In genomic region chr19:21851596-21852345, GRCh38 we compare ENCODE assay signal across 1 cellular context.
TF ChIP-seq lines count a peak whose summit lies in the region.

No MANE protein-coding gene starts in this region.

TF ChIP-seq in HepG2, 621 proteins besides CTCF, POLR2A, EP300 and RAD21 (continued from another document and continues in another):
- TF ChIP-seq, protein P1, sequence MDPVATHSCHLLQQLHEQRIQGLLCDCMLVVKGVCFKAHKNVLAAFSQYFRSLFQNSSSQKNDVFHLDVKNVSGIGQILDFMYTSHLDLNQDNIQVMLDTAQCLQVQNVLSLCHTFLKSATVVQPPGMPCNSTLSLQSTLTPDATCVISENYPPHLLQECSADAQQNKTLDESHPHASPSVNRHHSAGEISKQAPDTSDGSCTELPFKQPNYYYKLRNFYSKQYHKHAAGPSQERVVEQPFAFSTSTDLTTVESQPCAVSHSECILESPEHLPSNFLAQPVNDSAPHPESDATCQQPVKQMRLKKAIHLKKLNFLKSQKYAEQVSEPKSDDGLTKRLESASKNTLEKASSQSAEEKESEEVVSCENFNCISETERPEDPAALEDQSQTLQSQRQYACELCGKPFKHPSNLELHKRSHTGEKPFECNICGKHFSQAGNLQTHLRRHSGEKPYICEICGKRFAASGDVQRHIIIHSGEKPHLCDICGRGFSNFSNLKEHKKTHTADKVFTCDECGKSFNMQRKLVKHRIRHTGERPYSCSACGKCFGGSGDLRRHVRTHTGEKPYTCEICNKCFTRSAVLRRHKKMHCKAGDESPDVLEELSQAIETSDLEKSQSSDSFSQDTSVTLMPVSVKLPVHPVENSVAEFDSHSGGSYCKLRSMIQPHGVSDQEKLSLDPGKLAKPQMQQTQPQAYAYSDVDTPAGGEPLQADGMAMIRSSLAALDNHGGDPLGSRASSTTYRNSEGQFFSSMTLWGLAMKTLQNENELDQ (CRISPR knock-in tag; IDR thresholded peaks at IDR 0.05; ENCODE audit: borderline replicate concordance) = no peak
- no peak for TF ChIP-seq IRX3 (CRISPR knock-in tag; IDR thresholded peaks at IDR 0.05; ENCODE audit: borderline replicate concordance, low read depth)
- no peak for TF ChIP-seq ZNF460 (CRISPR knock-in tag; IDR thresholded peaks at IDR 0.05; ENCODE audit: borderline replicate concordance)
- no peak for TF ChIP-seq RCOR2 (CRISPR knock-in tag; IDR thresholded peaks at IDR 0.05)
- TF ChIP-seq NR2F6 (IDR thresholded peaks at IDR 0.05) = no peak
- no peak for TF ChIP-seq NR2F6 (CRISPR knock-in tag; IDR thresholded peaks at IDR 0.05)
- no peak for TF ChIP-seq NPAS2 (CRISPR knock-in tag; IDR thresholded peaks at IDR 0.05; ENCODE audit: borderline replicate concordance)
- TF ChIP-seq, protein P2, sequence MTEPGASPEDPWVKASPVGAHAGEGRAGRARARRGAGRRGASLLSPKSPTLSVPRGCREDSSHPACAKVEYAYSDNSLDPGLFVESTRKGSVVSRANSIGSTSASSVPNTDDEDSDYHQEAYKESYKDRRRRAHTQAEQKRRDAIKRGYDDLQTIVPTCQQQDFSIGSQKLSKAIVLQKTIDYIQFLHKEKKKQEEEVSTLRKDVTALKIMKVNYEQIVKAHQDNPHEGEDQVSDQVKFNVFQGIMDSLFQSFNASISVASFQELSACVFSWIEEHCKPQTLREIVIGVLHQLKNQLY (CRISPR knock-in tag; IDR thresholded peaks at IDR 0.05) = no peak
- peak; percentile 31; the same call in 1 of the 2 replicates for TF ChIP-seq GABPA (IDR thresholded peaks at IDR 0.05; ENCODE audit: low read depth, low read length)
- peak; percentile 58 for TF ChIP-seq GABPA (CRISPR knock-in tag; IDR thresholded peaks at IDR 0.05; ENCODE audit: low read depth)
- TF ChIP-seq ZNF550 (CRISPR knock-in tag; IDR thresholded peaks at IDR 0.05; ENCODE audit: borderline replicate concordance) = no peak
- no peak for TF ChIP-seq TEAD3 (CRISPR knock-in tag; optimal IDR thresholded peaks at IDR 0.05; ENCODE audit: borderline replicate concordance)
- TF ChIP-seq HMGA1 (CRISPR knock-in tag; conservative IDR thresholded peaks at IDR 0.05) = no peak
- no peak for TF ChIP-seq AGO1 (IDR thresholded peaks at IDR 0.05; ENCODE audit: low read depth, low read length, poor library complexity, severe bottlenecking)
- TF ChIP-seq HOXA3 (CRISPR knock-in tag; IDR thresholded peaks at IDR 0.05) = peak; percentile 63
- no peak for TF ChIP-seq FOXA1 (IDR thresholded peaks at IDR 0.05)
- no peak for TF ChIP-seq FOXA1 (CRISPR knock-in tag; IDR thresholded peaks at IDR 0.05)
- TF ChIP-seq ZNF567 (CRISPR knock-in tag; IDR thresholded peaks at IDR 0.05; ENCODE audit: borderline replicate concordance) = no peak
- no peak for TF ChIP-seq PRMT3 (CRISPR knock-in tag; IDR thresholded peaks at IDR 0.05; ENCODE audit: borderline replicate concordance, low read depth)
- no peak for TF ChIP-seq ZNF383 (CRISPR knock-in tag; IDR thresholded peaks at IDR 0.05; ENCODE audit: borderline replicate concordance)
- TF ChIP-seq RBFOX2 (IDR thresholded peaks at IDR 0.05; ENCODE audit: low read depth, low read length) = 0 out of 2 replicates have a peak, but pooled peaks have one; percentile 38
- no peak for TF ChIP-seq FOXK2 (IDR thresholded peaks at IDR 0.05)
- TF ChIP-seq ZNF687 (CRISPR knock-in tag; IDR thresholded peaks at IDR 0.05) = peak; percentile 56
- no peak for TF ChIP-seq ZNF670 (CRISPR knock-in tag; IDR thresholded peaks at IDR 0.05; ENCODE audit: borderline replicate concordance)
- no peak for TF ChIP-seq RXRB (CRISPR knock-in tag; IDR thresholded peaks at IDR 0.05; ENCODE audit: borderline replicate concordance)
- TF ChIP-seq, protein P3, sequence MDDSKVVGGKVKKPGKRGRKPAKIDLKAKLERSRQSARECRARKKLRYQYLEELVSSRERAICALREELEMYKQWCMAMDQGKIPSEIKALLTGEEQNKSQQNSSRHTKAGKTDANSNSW (CRISPR knock-in tag; IDR thresholded peaks at IDR 0.05; ENCODE audit: borderline replicate concordance) = no peak
- TF ChIP-seq ZNF879 (CRISPR knock-in tag; IDR thresholded peaks at IDR 0.05) = no peak
- TF ChIP-seq TFE3 (CRISPR knock-in tag; IDR thresholded peaks at IDR 0.05) = no peak
- TF ChIP-seq CCDC6 (CRISPR knock-in tag; IDR thresholded peaks at IDR 0.05) = no peak
- no peak for TF ChIP-seq NCOA2 (CRISPR knock-in tag; IDR thresholded peaks at IDR 0.05)
- TF ChIP-seq TRIM22 (IDR thresholded peaks at IDR 0.05) = no peak
- TF ChIP-seq ZNF160 (CRISPR knock-in tag; IDR thresholded peaks at IDR 0.05) = no peak
- TF ChIP-seq MIER3 (CRISPR knock-in tag; IDR thresholded peaks at IDR 0.05; ENCODE audit: borderline replicate concordance) = no peak
- 0 out of 2 replicates have a peak, but pooled peaks have one; percentile 36 for TF ChIP-seq MYC (CRISPR knock-in tag; IDR thresholded peaks at IDR 0.05; ENCODE audit: borderline replicate concordance)
- TF ChIP-seq NR0B2 (CRISPR knock-in tag; IDR thresholded peaks at IDR 0.05) = 0 out of 2 replicates have a peak, but pooled peaks have one; percentile 46
- 0 out of 2 replicates have a peak, but pooled peaks have one; percentile 33 for TF ChIP-seq ELF4 (CRISPR knock-in tag; IDR thresholded peaks at IDR 0.05; ENCODE audit: borderline replicate concordance)
- no peak for TF ChIP-seq ZBTB34 (CRISPR knock-in tag; IDR thresholded peaks at IDR 0.05)
- TF ChIP-seq PTBP1 (IDR thresholded peaks at IDR 0.05; ENCODE audit: low read depth, low read length, poor library complexity, severe bottlenecking) = no peak
- TF ChIP-seq, protein P4, sequence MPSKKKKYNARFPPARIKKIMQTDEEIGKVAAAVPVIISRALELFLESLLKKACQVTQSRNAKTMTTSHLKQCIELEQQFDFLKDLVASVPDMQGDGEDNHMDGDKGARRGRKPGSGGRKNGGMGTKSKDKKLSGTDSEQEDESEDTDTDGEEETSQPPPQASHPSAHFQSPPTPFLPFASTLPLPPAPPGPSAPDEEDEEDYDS (CRISPR knock-in tag; IDR thresholded peaks at IDR 0.05) = no peak
- TF ChIP-seq ZNF543 (CRISPR knock-in tag; IDR thresholded peaks at IDR 0.05) = no peak
- TF ChIP-seq BCLAF1 (IDR thresholded peaks at IDR 0.05) = no peak
- TF ChIP-seq FOXP1 (IDR thresholded peaks at IDR 0.05) = no peak
- TF ChIP-seq FOXP1 (CRISPR knock-in tag; IDR thresholded peaks at IDR 0.05) = no peak
- TF ChIP-seq SMARCE1 (IDR thresholded peaks at IDR 0.05; ENCODE audit: borderline replicate concordance) = no peak
- peak; percentile 77 for TF ChIP-seq SP2 (CRISPR knock-in tag; IDR thresholded peaks at IDR 0.05)
- TF ChIP-seq, protein P5, sequence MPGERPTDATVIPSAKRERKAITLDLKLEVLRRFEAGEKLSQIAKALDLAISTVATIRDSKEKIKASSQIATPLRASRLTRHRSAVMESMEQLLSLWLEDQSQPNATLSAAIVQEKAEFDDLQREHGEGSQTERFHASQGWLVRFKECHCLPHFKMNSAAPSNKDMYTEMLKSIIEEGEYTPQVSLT (CRISPR knock-in tag; IDR thresholded peaks at IDR 0.05; ENCODE audit: borderline replicate concordance, low read depth) = no peak
- no peak for TF ChIP-seq NR2F2 (IDR thresholded peaks at IDR 0.05; ENCODE audit: borderline replicate concordance, low read depth)
- TF ChIP-seq POGK (CRISPR knock-in tag; conservative IDR thresholded peaks at IDR 0.05) = 0 out of 2 replicates have a peak, but pooled peaks have one; percentile 33
